10 cellular contexts compared by ENCODE assay signal in the genomic region with DNA sequence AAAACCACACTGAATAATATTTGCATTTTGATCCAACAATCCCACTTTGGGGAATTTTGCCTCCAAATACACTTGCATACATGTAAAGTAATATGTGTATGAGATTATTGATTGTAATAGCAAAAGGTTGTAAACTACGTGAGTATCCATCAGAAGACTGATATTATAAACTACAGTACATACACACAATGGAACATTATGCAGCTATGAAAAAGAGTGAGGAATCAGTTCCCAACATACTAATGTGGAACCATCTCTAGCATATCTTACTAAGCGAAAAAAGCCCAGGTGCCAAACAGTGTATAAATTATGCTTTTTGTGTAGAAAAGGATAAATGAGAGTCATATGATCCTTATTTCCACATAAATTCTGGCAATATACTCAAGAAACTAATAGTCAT. TPM values are rescaled to one million over a fixed set of nuclear protein-coding genes. Genes with fewer than 3 reads are reported as not detected.
DNase-seq lines count a peak whose midpoint lies in the region; ATAC-seq and TF ChIP-seq lines count a peak whose summit lies in the region.
"Had no signal": no experiment of that assay in that cellular context is flagged by ENCODE, and none has a peak within 500 bp of the region (broad histone marks: within the 10 kb centered on the region; RNA-seq: fewer than 3 reads in every experiment).

No MANE protein-coding gene starts in this region.

- peak overlapping the region; percentile 92 for H3K4me3 Mint-ChIP-seq in activated CD8-positive, alpha-beta memory T cell treated with anti-CD3 and anti-CD28 coated beads, Interleukin-2, amount 10 ng/mL, durations not matched to agents 7 days and 5 days
- H3K4me3 Mint-ChIP-seq in activated T-helper 17 cell treated with anti-CD3 and anti-CD28 coated beads, Interleukin-2, amount 50 U/mL, for 72 hours, result peak overlapping the region; percentile 94

- no peak overlapping the region for H3K9ac ChIP-seq in smooth muscle cell (ENCODE audit: low read depth)

- H3K9me3 ChIP-seq in smooth muscle cell (replicated peaks; ENCODE audit: low read depth) (no peaks in the 10 kb centered on the region), prostate gland (no peaks in the 10 kb centered on the region)

- peak overlapping the region; percentile 97 for H3K4me2 ChIP-seq in smooth muscle cell

- no peak overlapping the region for H2AFZ ChIP-seq in smooth muscle cell (ENCODE audit: low read depth)

- H3K27me3 Mint-ChIP-seq in activated CD8-positive, alpha-beta memory T cell treated with anti-CD3 and anti-CD28 coated beads, Interleukin-2, amount 10 ng/mL, durations not matched to agents 7 days and 5 days, result no peaks in the 10 kb centered on the region
- no peaks in the 10 kb centered on the region for H3K27me3 Mint-ChIP-seq in activated T-helper 17 cell treated with anti-CD3 and anti-CD28 coated beads, Interleukin-2, amount 50 U/mL, for 72 hours

- H4K20me1 ChIP-seq in smooth muscle cell (ENCODE audit: low read depth), result no peaks in the 10 kb centered on the region

- peaks cover 4% of the 10 kb centered on the region for H3F3A ChIP-seq in smooth muscle cell (ENCODE audit: low read depth)

- H3K9me3 Mint-ChIP-seq in activated CD8-positive, alpha-beta memory T cell treated with anti-CD3 and anti-CD28 coated beads, Interleukin-2, amount 10 ng/mL, durations not matched to agents 7 days and 5 days (ENCODE audit: low read depth), result no peaks in the 10 kb centered on the region
- no peaks in the 10 kb centered on the region for H3K9me3 Mint-ChIP-seq in activated T-helper 17 cell treated with anti-CD3 and anti-CD28 coated beads, Interleukin-2, amount 50 U/mL, for 72 hours

- no peaks in the 10 kb centered on the region for H3K27me3 ChIP-seq in smooth muscle cell (ENCODE audit: low read depth)
- no peaks in the 10 kb centered on the region for H3K27me3 ChIP-seq in prostate gland (replicated peaks; ENCODE audit: insufficient read depth)

- peaks cover 10% of the 10 kb centered on the region for H3K4me1 Mint-ChIP-seq in activated CD8-positive, alpha-beta memory T cell treated with anti-CD3 and anti-CD28 coated beads, Interleukin-2, amount 10 ng/mL, durations not matched to agents 7 days and 5 days
- peaks cover 5% of the 10 kb centered on the region for H3K4me1 Mint-ChIP-seq in activated T-helper 17 cell treated with anti-CD3 and anti-CD28 coated beads, Interleukin-2, amount 50 U/mL, for 72 hours

- H3K27ac ChIP-seq in smooth muscle cell (ENCODE audit: low read depth) (no peak overlapping the region), prostate gland (no peak overlapping the region)

- H3K27ac Mint-ChIP-seq in activated CD8-positive, alpha-beta memory T cell treated with anti-CD3 and anti-CD28 coated beads, Interleukin-2, amount 10 ng/mL, durations not matched to agents 7 days and 5 days, result peak overlapping the region; percentile 36
- no peak overlapping the region for H3K27ac Mint-ChIP-seq in activated T-helper 17 cell treated with anti-CD3 and anti-CD28 coated beads, Interleukin-2, amount 50 U/mL, for 72 hours

- WGBS in smooth muscle cell (ENCODE audit: low lambda C conversion rate), result 97% methylated on average over 2 of the region's 2 CpGs
- WGBS in prostate gland, result 95% methylated on average over 2 of the region's 2 CpGs

- H3K4me1 ChIP-seq in smooth muscle cell (ENCODE audit: low read depth) (peaks cover 5% of the 10 kb centered on the region), prostate gland (replicated peaks) (no peaks in the 10 kb centered on the region)

- intact Hi-C loops in prostate gland (cut with DNase I), result loop anchor here (10.0 kb wide), 1 partner anchor 619 kb away; no protein-coding TSS in a partner anchor

- CTCF ChIA-PET in activated CD8-positive, alpha-beta memory T cell treated with anti-CD3 and anti-CD28 coated beads, Interleukin-2, amount 10 ng/mL, durations not matched to agents 7 days and 5 days (lab: Charles Lee), result no interaction called here

- DNase-seq in activated CD8-positive, alpha-beta memory T cell treated with anti-CD3 and anti-CD28 coated beads, Interleukin-2, amount 10 ng/mL, durations not matched to agents 7 days and 5 days, result no peak
- no peak for DNase-seq in activated CD8-positive, alpha-beta memory T cell treated with anti-CD3 and anti-CD28 coated beads, Interleukin-2, amount 50 U/mL, for 48 hours
- DNase-seq in fibroblast of pulmonary artery (ENCODE audit: low read depth) (no peak), smooth muscle cell (lab: John Stamatoyannopoulos, UW; ENCODE audit: unreplicated experiment) (no peak), prostate gland (ENCODE audit: low spot score) (no peak), ACHN (no peak)
- DNase-seq: NCI-H187 treated with DMSO at 0.1 percent for 48 hours, T1000 had no signal

- in situ Hi-C loops in ACHN (cut with HindIII; ENCODE audit: low pct_ligation_motif_present, low pct_unique_long_range_greater_than_20kb, low sequenced_read_pairs), result no loop called here

- H3K4me3 ChIP-seq in fibroblast of pulmonary artery (replicated peaks; ENCODE audit: low read depth, low read length) (peak overlapping the region; percentile 93), smooth muscle cell (no peak overlapping the region), prostate gland (no peak overlapping the region)

- no peak for ATAC-seq in activated CD8-positive, alpha-beta memory T cell treated with anti-CD3 and anti-CD28 coated beads, Interleukin-2, amount 10 ng/mL, durations not matched to agents 7 days and 5 days
- no peak for ATAC-seq in activated T-helper 17 cell treated with anti-CD3 and anti-CD28 coated beads, Interleukin-2, amount 50 U/mL, for 72 hours (replicated peaks)
- ATAC-seq in HG03460 (IDR thresholded peaks at IDR 0.05; ENCODE audit: unreplicated experiment), result no peak

- TF ChIP-seq CTCF in fibroblast of pulmonary artery (IDR thresholded peaks at IDR 0.05; ENCODE audit: low read length, missing control alignments) (no peak), smooth muscle cell (IDR thresholded peaks at IDR 0.05; ENCODE audit: borderline replicate concordance, insufficient read depth, poor library complexity, severe bottlenecking) (no peak), prostate gland (IDR thresholded peaks at IDR 0.05) (no peak)

- H3K79me2 ChIP-seq in smooth muscle cell (ENCODE audit: low read depth), result no peaks in the 10 kb centered on the region

- no peaks in the 10 kb centered on the region for H3K36me3 ChIP-seq in smooth muscle cell (ENCODE audit: low read depth)
- no peaks in the 10 kb centered on the region for H3K36me3 ChIP-seq in prostate gland

- H3K36me3 Mint-ChIP-seq in activated CD8-positive, alpha-beta memory T cell treated with anti-CD3 and anti-CD28 coated beads, Interleukin-2, amount 10 ng/mL, durations not matched to agents 7 days and 5 days, result peaks cover 33% of the 10 kb centered on the region
- H3K36me3 Mint-ChIP-seq in activated T-helper 17 cell treated with anti-CD3 and anti-CD28 coated beads, Interleukin-2, amount 50 U/mL, for 72 hours (ENCODE audit: low read depth), result peaks cover 17% of the 10 kb centered on the region

- TF ChIP-seq POLR2A in prostate gland (IDR thresholded peaks at IDR 0.05), result no peak

RNA-seq across cellular contexts. Expression of a gene that starts 16.0 kb away (rescaled TPM):
- total RNA-seq in activated CD8-positive, alpha-beta memory T cell treated with anti-CD3 and anti-CD28 coated beads, Interleukin-2, amount 10 ng/mL, durations not matched to agents 7 days and 5 days, result 1 to 10 TPM; 7.8 to 8.5 TPM
- 10 to 100 TPM; 10.5 to 11.8 TPM for total RNA-seq in activated T-helper 17 cell treated with anti-CD3 and anti-CD28 coated beads, Interleukin-2, amount 50 U/mL, for 72 hours
- total RNA-seq in smooth muscle cell (4.2 and 5.8 TPM in 2 replicates), prostate gland (10 to 100 TPM; 12.0 to 22.1 TPM)
- 7.9 and 8.8 TPM in 2 replicates for polyA plus RNA-seq in smooth muscle cell
